ENCODE assay signal across 16 cellular contexts in the genomic region with DNA sequence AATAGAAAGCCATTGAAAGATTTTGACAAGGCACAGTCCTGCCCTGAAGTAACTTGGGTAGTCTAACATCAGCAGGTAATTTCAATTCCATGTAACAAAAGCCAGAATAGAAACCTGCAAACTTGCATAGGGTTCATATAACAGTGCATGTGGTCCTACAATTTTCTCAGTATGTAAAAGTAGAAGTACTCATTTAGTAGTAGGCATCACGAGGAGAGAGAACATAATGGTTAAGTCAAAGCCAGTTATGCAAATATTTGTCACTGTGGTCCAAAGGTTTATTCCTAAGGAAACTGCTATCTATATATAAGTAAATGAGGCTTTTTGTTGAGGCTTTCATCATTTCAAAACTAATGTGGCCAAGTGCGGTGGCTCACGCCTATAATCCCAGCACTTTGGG.
"Had no signal": no experiment of that assay in that cellular context is flagged by ENCODE, and none has a peak within 500 bp of the region (broad histone marks: within the 10 kb centered on the region; RNA-seq: fewer than 3 reads in every experiment).

No MANE protein-coding gene starts in this region.

- H3K9me3 ChIP-seq: suprapubic skin, upper lobe of left lung had no signal

- H3K4me3 Mint-ChIP-seq: activated CD4-positive, alpha-beta T cell treated with anti-CD3 and anti-CD28 coated beads, Interleukin-2, amount 10 ng/mL, durations not matched to agents 24 days and 14 days; activated naive CD4-positive, alpha-beta T cell treated with anti-CD3 and anti-CD28 coated beads for 36 hours; memory B cell; naive B cell; neural crest cell; stimulated activated naive CD8-positive, alpha-beta T cell treated with anti-CD3 and anti-CD28 coated beads, Interleukin-15, amount 100 ng/mL, for 72 hours had no signal

- H3K4me3 ChIP-seq: coronary artery, suprapubic skin, upper lobe of left lung had no signal

- H3K27ac Mint-ChIP-seq: activated CD4-positive, alpha-beta T cell treated with anti-CD3 and anti-CD28 coated beads, Interleukin-2, amount 10 ng/mL, durations not matched to agents 24 days and 14 days; activated naive CD4-positive, alpha-beta T cell treated with anti-CD3 and anti-CD28 coated beads for 36 hours; progenitor cell of endocrine pancreas had no signal

- H3K4me1 Mint-ChIP-seq: neural crest cell had no signal

- H3K27ac ChIP-seq: coronary artery, suprapubic skin, upper lobe of left lung had no signal

- H3K9me3 Mint-ChIP-seq: activated CD4-positive, alpha-beta T cell treated with anti-CD3 and anti-CD28 coated beads, Interleukin-2, amount 10 ng/mL, durations not matched to agents 24 days and 14 days; activated naive CD4-positive, alpha-beta T cell treated with anti-CD3 and anti-CD28 coated beads for 36 hours; memory B cell; naive B cell; neural crest cell; stimulated activated naive CD8-positive, alpha-beta T cell treated with anti-CD3 and anti-CD28 coated beads, Interleukin-15, amount 100 ng/mL, for 72 hours had no signal

- ATAC-seq: stimulated activated naive CD8-positive, alpha-beta T cell treated with anti-CD3 and anti-CD28 coated beads, Interleukin-15, amount 100 ng/mL, for 72 hours had no signal

- H3K27me3 ChIP-seq: suprapubic skin, upper lobe of left lung had no signal

- H3K27me3 Mint-ChIP-seq: activated CD4-positive, alpha-beta T cell treated with anti-CD3 and anti-CD28 coated beads, Interleukin-2, amount 10 ng/mL, durations not matched to agents 24 days and 14 days; memory B cell; naive B cell; progenitor cell of endocrine pancreas; stimulated activated naive CD8-positive, alpha-beta T cell treated with anti-CD3 and anti-CD28 coated beads, Interleukin-15, amount 100 ng/mL, for 72 hours had no signal

- DNase-seq: activated CD4-positive, alpha-beta T cell treated with anti-CD3 and anti-CD28 coated beads, Interleukin-2, amount 10 ng/mL, durations not matched to agents 24 days and 14 days; activated naive CD4-positive, alpha-beta T cell treated with anti-CD3 and anti-CD28 coated beads for 36 hours; aorta; erythroblast; kidney; naive B cell; stimulated activated CD4-positive, alpha-beta T cell treated with anti-CD3 and anti-CD28 coated beads, Interleukin-2, amount 100 ng/mL, for 24 hours; stimulated activated naive CD8-positive, alpha-beta T cell treated with anti-CD3 and anti-CD28 coated beads, Interleukin-15, amount 100 ng/mL, for 72 hours; T-helper 1 cell; T1000; upper lobe of left lung had no signal
